In genomic region chr12:89156862-89157262, GRCh38 we compare ENCODE assay signal across 9 cellular contexts.
DNase-seq lines count a peak whose midpoint lies in the region; ATAC-seq, FAIRE-seq and TF ChIP-seq lines count a peak whose summit lies in the region.
"Had no signal": no experiment of that assay in that cellular context is flagged by ENCODE, and none has a peak within 500 bp of the region (broad histone marks: within the 10 kb centered on the region; RNA-seq: fewer than 3 reads in every experiment).

No MANE protein-coding gene starts in this region.

- peak; percentile 92 for DNase-seq in EH (ENCODE audit: low read depth)
- peak; percentile 6 to 27 for DNase-seq in Kasumi-1 (lab: John Stamatoyannopoulos, UW)
- peak; percentile 76 for DNase-seq in astrocyte (ENCODE audit: low read depth)
- peak; percentile 42 for DNase-seq in non-pigmented ciliary epithelial cell (ENCODE audit: low read depth)
- DNase-seq in OCI-LY7 (ENCODE audit: low spot score), result no peak
- DNase-seq in NCI-H524 treated with DMSO at 0.1 percent for 48 hours (lab: John Stamatoyannopoulos, UW), result no peak
- DNase-seq: NCI-H2171 had no signal

- H3K79me2 ChIP-seq in astrocyte (ENCODE audit: insufficient read depth, low read length) (no peaks in the 10 kb centered on the region), OCI-LY7 (ENCODE audit: insufficient read depth, low read depth, low read length) (no peaks in the 10 kb centered on the region)
- H3K79me2 ChIP-seq: hepatocyte had no signal

- TF ChIP-seq CTCF in astrocyte (IDR thresholded peaks at IDR 0.05; ENCODE audit: insufficient read depth, low read depth, low read length), result no peak
- no peak for TF ChIP-seq CTCF in OCI-LY7 (conservative IDR thresholded peaks at IDR 0.05; ENCODE audit: low read length)

- no peaks in the 10 kb centered on the region for H3K9me2 ChIP-seq in OCI-LY7 (ENCODE audit: insufficient read depth, low read length)

- no peaks in the 10 kb centered on the region for H3K9me3 ChIP-seq in astrocyte (ENCODE audit: insufficient read depth, low read depth, low read length)
- H3K9me3 ChIP-seq in OCI-LY7 (ENCODE audit: low read length), result no peaks in the 10 kb centered on the region

- H3K36me3 Mint-ChIP-seq in astrocyte (ENCODE audit: low read depth, unreplicated experiment), result no peaks in the 10 kb centered on the region

- ATAC-seq in HG03039 (IDR thresholded peaks at IDR 0.05; ENCODE audit: unreplicated experiment), result no peak

- H2AFZ ChIP-seq in astrocyte (ENCODE audit: low read depth, low read length), result no peak overlapping the region
- H2AFZ ChIP-seq in OCI-LY7 (ENCODE audit: low read length), result no peak overlapping the region
- H2AFZ ChIP-seq: hepatocyte had no signal

- CTCF ChIA-PET in OCI-LY7 (lab: Charles Lee; ENCODE audit: unreplicated experiment), result no interaction called here

- peak overlapping the region; percentile 7 for H3K4me2 ChIP-seq in astrocyte (ENCODE audit: low read length)
- H3K4me2 ChIP-seq in OCI-LY7 (ENCODE audit: low read length), result no peak overlapping the region
- H3K4me2 ChIP-seq: hepatocyte had no signal

- no peak overlapping the region for H3K4me3 Mint-ChIP-seq in astrocyte (ENCODE audit: unreplicated experiment)

- BruUV-seq in OCI-LY7 (replicated peaks; lab: Mats Ljungman, UMichigan), result no TSS peak

- intact Hi-C loops in OCI-LY7 (cut with micrococcal nuclease; ENCODE audit: unreplicated experiment), result no loop called here

- H3K27ac ChIP-seq in astrocyte (ENCODE audit: low read depth, low read length) (no peak overlapping the region), OCI-LY7 (ENCODE audit: low read depth, low read length, poor library complexity, severe bottlenecking) (no peak overlapping the region)
- H3K27ac ChIP-seq: hepatocyte had no signal

- no peaks in the 10 kb centered on the region for H3K27me3 Mint-ChIP-seq in astrocyte (ENCODE audit: low read depth, unreplicated experiment)

- H3K27me3 ChIP-seq in astrocyte (ENCODE audit: insufficient read depth, low read length), result no peaks in the 10 kb centered on the region
- H3K27me3 ChIP-seq: hepatocyte had no signal

- H3K36me3 ChIP-seq in astrocyte (ENCODE audit: insufficient read depth, low read length) (no peaks in the 10 kb centered on the region), OCI-LY7 (ENCODE audit: insufficient read depth, low read length) (no peaks in the 10 kb centered on the region)

- no peak overlapping the region for H3K9ac ChIP-seq in astrocyte (ENCODE audit: low read length)

- H3K9me3 Mint-ChIP-seq in astrocyte (ENCODE audit: unreplicated experiment), result no peaks in the 10 kb centered on the region

- POLR2A ChIA-PET in OCI-LY7 (lab: Charles Lee), result interaction anchor here (1.0 kb wide), 1 partner anchor 293 kb away, joined by 3 read pairs; no protein-coding TSS in a partner anchor

- FAIRE-seq in astrocyte (lab: Jason Lieb, UNC), result peak; percentile 47

- peaks cover 11% of the 10 kb centered on the region for H3K4me1 Mint-ChIP-seq in astrocyte (ENCODE audit: low read depth, unreplicated experiment)

- H3K4me1 ChIP-seq in astrocyte (ENCODE audit: insufficient read depth, low read length), result peaks cover 21% of the 10 kb centered on the region
- H3K4me1 ChIP-seq in OCI-LY7 (ENCODE audit: insufficient read depth, low read length, poor library complexity, severe bottlenecking), result no peaks in the 10 kb centered on the region

- no peak overlapping the region for H3K4me3 ChIP-seq in astrocyte (ENCODE audit: insufficient read depth, low read depth, low read length)
- H3K4me3 ChIP-seq in OCI-LY7 (ENCODE audit: low read depth, low read length, poor library complexity, severe bottlenecking), result no peak overlapping the region
- H3K4me3 ChIP-seq: hepatocyte had no signal

- H4K20me1 ChIP-seq in astrocyte (ENCODE audit: insufficient read depth, low read length) (no peaks in the 10 kb centered on the region), OCI-LY7 (ENCODE audit: insufficient read depth, low read length) (no peaks in the 10 kb centered on the region)

- H3K27ac Mint-ChIP-seq in astrocyte (ENCODE audit: unreplicated experiment), result no peak overlapping the region

Comparison
In these comparisons a context has a peak if more than half of its experiments do, and no peak if none do; other contexts are left out.
1. DNase-seq: peak in EH (single experiment), Kasumi-1 (2 of 2), astrocyte (single experiment) and non-pigmented ciliary epithelial cell (single experiment); none in OCI-LY7 (single experiment) and NCI-H524 treated with DMSO at 0.1 percent for 48 hours (single experiment).